10 cellular contexts compared by ENCODE assay signal in the genomic region with DNA sequence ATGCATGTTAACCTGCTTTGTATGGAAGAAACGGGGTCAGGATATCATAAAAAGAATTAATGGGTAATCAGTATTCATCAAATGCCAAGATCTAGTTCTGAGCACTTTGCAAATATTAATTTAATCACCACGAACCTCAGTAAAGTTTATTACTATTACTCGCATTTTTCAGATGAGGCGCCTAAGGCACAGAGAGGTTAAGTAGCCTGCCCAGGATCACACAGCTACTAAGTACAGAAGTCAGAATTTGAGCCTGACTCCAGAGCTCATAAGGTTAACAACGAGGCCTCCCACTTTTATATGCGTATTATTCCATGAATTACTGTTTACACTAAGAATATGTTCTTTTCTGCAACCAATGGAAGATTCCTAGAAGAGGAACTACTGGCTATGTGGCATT.
A peak's percentile ranks its signal among the peaks of the same experiment; 100 is the strongest.
DNase-seq lines count a peak whose midpoint lies in the region; TF ChIP-seq lines count a peak whose summit lies in the region.
"Had no signal": no experiment of that assay in that cellular context is flagged by ENCODE, and none has a peak within 500 bp of the region (broad histone marks: within the 10 kb centered on the region; RNA-seq: fewer than 3 reads in every experiment).

No MANE protein-coding gene starts in this region.

- TF ChIP-seq CTCF in GM12864 (IDR thresholded peaks at IDR 0.05; ENCODE audit: low read depth, low read length, missing control alignments) (no peak), RWPE1 (conservative IDR thresholded peaks at IDR 0.05; ENCODE audit: low read depth) (no peak), epithelial cell of proximal tubule (conservative IDR thresholded peaks at IDR 0.05; ENCODE audit: low read depth, low read length) (no peak)

- peak overlapping the region; percentile 100 for H3K27ac ChIP-seq in RWPE1
- H3K27ac ChIP-seq in skin epidermis = peak overlapping the region in 14 of 21 experiments; percentile 84 to 98 (median 93)
- H3K27ac ChIP-seq: SK-N-MC had no signal

- CTCF ChIA-PET in RWPE1 (lab: Yijun Ruan, JAX) = no interaction called here

- no peak for DNase-seq in GM12864 (ENCODE audit: low read depth)
- no peak for DNase-seq in RWPE1 (ENCODE audit: low spot score)
- no peak for DNase-seq in epithelial cell of proximal tubule (ENCODE audit: low read depth)
- no peak for DNase-seq in NCI-H2196 treated with DMSO at 0.1 percent for 48 hours (lab: John Stamatoyannopoulos, UW; ENCODE audit: unreplicated experiment)
- no peak for DNase-seq in NCI-H510A (lab: John Stamatoyannopoulos, UW)
- DNase-seq in T-helper 9 cell = no peak
- DNase-seq: activated naive CD4-positive, alpha-beta T cell treated with anti-CD3 and anti-CD28 coated beads, Interleukin-2, amount 50 U/mL, for 16 hours; NCI-H2029 treated with DMSO at 0.1 percent for 48 hours had no signal

- POLR2A ChIA-PET in RWPE1 (lab: Yijun Ruan, JAX; ENCODE audit: low non-redundant PET) = no interaction called here

- H3K4me3 ChIP-seq in GM12864 (ENCODE audit: low read depth, low read length) (peak overlapping the region; percentile 71; the same call in 1 of the 2 replicates), epithelial cell of proximal tubule (ENCODE audit: low read depth, low read length) (peak overlapping the region; percentile 61), skin epidermis (no peak overlapping the region)
- H3K4me3 ChIP-seq: SK-N-MC had no signal

Comparison
In these comparisons a context has a peak if more than half of its experiments do, and no peak if none do; other contexts are left out.
1. H3K4me3 ChIP-seq: peak in GM12864 (single experiment) and epithelial cell of proximal tubule (single experiment); none in skin epidermis (0 of 7).